In the genomic region with DNA sequence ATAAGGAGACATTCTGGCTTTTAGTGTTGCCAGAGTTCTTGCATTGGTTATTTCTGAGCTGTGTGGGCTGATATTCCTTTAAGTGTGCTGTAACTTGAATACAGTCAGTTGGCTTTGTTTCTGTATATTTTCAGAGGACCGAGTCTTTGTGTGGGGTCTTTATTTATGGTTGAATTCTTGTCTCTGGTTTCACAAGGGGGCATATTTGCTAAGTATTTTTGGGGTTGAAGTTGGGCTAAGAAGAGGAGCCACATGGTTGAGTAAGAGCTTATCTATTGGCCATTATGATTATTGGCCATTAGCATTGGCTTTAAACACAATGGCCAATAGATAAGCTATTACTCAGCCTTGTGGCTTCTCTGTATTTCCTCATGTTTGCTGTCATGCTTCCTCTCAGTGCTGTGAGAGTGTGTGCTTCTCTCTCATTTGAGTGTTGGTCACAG, we compare ENCODE assay signal across 19 cellular contexts. TPM values are rescaled to one million over a fixed set of nuclear protein-coding genes. Genes with fewer than 3 reads are reported as not detected.
"Had no signal": no experiment of that assay in that cellular context is flagged by ENCODE, and none has a peak within 500 bp of the region (broad histone marks: within the 10 kb centered on the region; RNA-seq: fewer than 3 reads in every experiment).

No MANE protein-coding gene starts in this region.

- H3K27me3 Mint-ChIP-seq: activated B cell treated with CpG ODN at 0.5 μM for 24 hours; activated CD4-positive, alpha-beta T cell treated with anti-CD3 and anti-CD28 coated beads, Interleukin-2, amount 10 ng/mL, durations not matched to agents 24 days and 14 days; activated naive CD8-positive, alpha-beta T cell treated with anti-CD3 and anti-CD28 coated beads, Interleukin-2, amount 50 U/mL, for 24 hours; central memory CD8-positive, alpha-beta T cell; naive B cell had no signal

- H3K9me3 ChIP-seq: psoas muscle, upper lobe of right lung had no signal

- H3K4me3 ChIP-seq: coronary artery, heart right ventricle, neural progenitor cell, psoas muscle, sigmoid colon, spleen, thoracic aorta, upper lobe of right lung had no signal

- H3K27ac ChIP-seq: heart right ventricle, neural progenitor cell, psoas muscle, sigmoid colon, spleen, thoracic aorta, upper lobe of right lung had no signal

- H3K4me3 Mint-ChIP-seq: activated B cell treated with CpG ODN at 0.5 μM for 24 hours; activated CD4-positive, alpha-beta T cell treated with anti-CD3 and anti-CD28 coated beads, Interleukin-2, amount 10 ng/mL, durations not matched to agents 24 days and 14 days; activated naive CD8-positive, alpha-beta T cell treated with anti-CD3 and anti-CD28 coated beads, Interleukin-2, amount 50 U/mL, for 24 hours; activated T-helper 1 cell treated with anti-CD3 and anti-CD28 coated beads, Interleukin-12 subunit alpha, Interleukin-12 subunit beta, Interleukin-2, Interleukin-4 antibody, amounts not matched to agents 30 ng/mL and 10 ng/mL and 1 ng/mL, durations not matched to agents 14 hours and 24 hours and 36 hours; central memory CD8-positive, alpha-beta T cell; neural progenitor cell had no signal

- H3K36me3 Mint-ChIP-seq: neural progenitor cell had no signal

- H3K4me1 ChIP-seq: heart right ventricle, neural progenitor cell, psoas muscle, sigmoid colon, spleen, upper lobe of right lung had no signal

- DNase-seq: activated B cell treated with CpG ODN at 0.5 μM for 24 hours; activated CD4-positive, alpha-beta T cell treated with anti-CD3 and anti-CD28 coated beads, Interleukin-2, amount 10 ng/mL, durations not matched to agents 24 days and 14 days; activated CD8-positive, alpha-beta memory T cell treated with anti-CD3 and anti-CD28 coated beads, Interleukin-2, amount 50 U/mL, for 48 hours; activated naive CD4-positive, alpha-beta T cell; activated naive CD8-positive, alpha-beta T cell treated with anti-CD3 and anti-CD28 coated beads, Interleukin-2, amount 50 U/mL, for 24 hours; effector CD4-positive, alpha-beta T cell; heart right ventricle; mammary epithelial cell; naive B cell; psoas muscle; sigmoid colon; spleen; T-helper 2 cell; upper lobe of right lung had no signal

- H3K4me1 Mint-ChIP-seq: activated B cell treated with CpG ODN at 0.5 μM for 24 hours; activated CD4-positive, alpha-beta T cell treated with anti-CD3 and anti-CD28 coated beads, Interleukin-2, amount 10 ng/mL, durations not matched to agents 24 days and 14 days; activated naive CD8-positive, alpha-beta T cell treated with anti-CD3 and anti-CD28 coated beads, Interleukin-2, amount 50 U/mL, for 24 hours; central memory CD8-positive, alpha-beta T cell; naive B cell; neural progenitor cell had no signal

- ATAC-seq: activated naive CD8-positive, alpha-beta T cell treated with anti-CD3 and anti-CD28 coated beads, Interleukin-2, amount 50 U/mL, for 24 hours; psoas muscle; upper lobe of right lung had no signal

- H3K27me3 ChIP-seq: heart right ventricle, neural progenitor cell, sigmoid colon, spleen, upper lobe of right lung had no signal

RNA-seq across cellular contexts. Expression of a gene that starts 26.3 kb away (rescaled TPM):
- total RNA-seq: activated B cell treated with CpG ODN at 0.5 μM for 24 hours; activated CD4-positive, alpha-beta T cell treated with anti-CD3 and anti-CD28 coated beads, Interleukin-2, amount 10 ng/mL, durations not matched to agents 24 days and 14 days; activated T-helper 1 cell treated with anti-CD3 and anti-CD28 coated beads, Interleukin-12 subunit alpha, Interleukin-12 subunit beta, Interleukin-2, Interleukin-4 antibody, amounts not matched to agents 30 ng/mL and 10 ng/mL and 1 ng/mL, durations not matched to agents 14 hours and 24 hours and 36 hours had no signal
